Comparison of ENCODE assay signal across 1 cellular context in genomic region chr7:141452911-141453310, GRCh38.
TF ChIP-seq lines count a peak whose summit lies in the region.

No MANE protein-coding gene starts in this region.

TF ChIP-seq in WTC11, 78 proteins besides CTCF, POLR2A, EP300 and RAD21 (continued from another document):
- TF ChIP-seq STAT6 (CRISPR knock-in tag; conservative IDR thresholded peaks at IDR 0.05; ENCODE audit: low read depth) (no peak), SMAD3 (CRISPR knock-in tag; IDR thresholded peaks at IDR 0.05; ENCODE audit: borderline replicate concordance) (no peak), MXD4 (CRISPR knock-in tag; IDR thresholded peaks at IDR 0.05; ENCODE audit: borderline replicate concordance) (no peak), AFF4 (CRISPR knock-in tag; IDR thresholded peaks at IDR 0.05; ENCODE audit: borderline replicate concordance) (no peak), ZNF317 (CRISPR knock-in tag; IDR thresholded peaks at IDR 0.05; ENCODE audit: borderline replicate concordance, low read depth) (no peak), PRDM15 (CRISPR knock-in tag; IDR thresholded peaks at IDR 0.05) (no peak), USF2 (CRISPR knock-in tag; IDR thresholded peaks at IDR 0.05) (no peak), NFE2L1 (CRISPR knock-in tag; IDR thresholded peaks at IDR 0.05) (no peak), JAZF1 (CRISPR knock-in tag; IDR thresholded peaks at IDR 0.05) (no peak)
- TF ChIP-seq, protein P1, sequence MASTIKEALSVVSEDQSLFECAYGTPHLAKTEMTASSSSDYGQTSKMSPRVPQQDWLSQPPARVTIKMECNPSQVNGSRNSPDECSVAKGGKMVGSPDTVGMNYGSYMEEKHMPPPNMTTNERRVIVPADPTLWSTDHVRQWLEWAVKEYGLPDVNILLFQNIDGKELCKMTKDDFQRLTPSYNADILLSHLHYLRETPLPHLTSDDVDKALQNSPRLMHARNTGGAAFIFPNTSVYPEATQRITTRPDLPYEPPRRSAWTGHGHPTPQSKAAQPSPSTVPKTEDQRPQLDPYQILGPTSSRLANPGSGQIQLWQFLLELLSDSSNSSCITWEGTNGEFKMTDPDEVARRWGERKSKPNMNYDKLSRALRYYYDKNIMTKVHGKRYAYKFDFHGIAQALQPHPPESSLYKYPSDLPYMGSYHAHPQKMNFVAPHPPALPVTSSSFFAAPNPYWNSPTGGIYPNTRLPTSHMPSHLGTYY (CRISPR knock-in tag; IDR thresholded peaks at IDR 0.05) = no peak
TF ChIP-seq in WTC11: peak in this region for 0.
